17 cellular contexts compared by ENCODE assay signal in the genomic region with DNA sequence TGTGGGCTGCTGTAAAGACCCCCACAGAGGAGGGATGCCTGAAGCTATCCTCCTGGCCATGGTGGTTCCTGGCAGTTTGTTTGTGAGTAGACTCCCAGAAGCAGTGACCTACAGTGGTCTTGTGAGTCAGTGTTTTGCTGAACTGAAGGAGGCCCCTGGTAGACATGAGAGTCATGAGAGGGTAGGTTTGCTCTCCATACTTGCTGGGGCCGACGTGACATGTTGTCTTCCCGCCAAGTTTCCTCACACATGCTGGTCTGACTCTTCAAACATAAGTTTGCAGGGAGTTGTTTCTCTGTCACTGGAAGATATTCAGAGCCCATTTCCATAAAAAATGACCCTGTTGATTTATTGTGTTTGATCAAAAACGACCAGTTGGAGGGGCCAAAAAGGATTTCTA.
DNase-seq lines count a peak whose midpoint lies in the region; ATAC-seq, FAIRE-seq and TF ChIP-seq lines count a peak whose summit lies in the region.
"Had no signal": no experiment of that assay in that cellular context is flagged by ENCODE, and none has a peak within 500 bp of the region (broad histone marks: within the 10 kb centered on the region; RNA-seq: fewer than 3 reads in every experiment).

No MANE protein-coding gene starts in this region.

- H3K4me1 Mint-ChIP-seq in astrocyte (ENCODE audit: low read depth, unreplicated experiment): peaks cover 10% of the 10 kb centered on the region
- H3K4me1 Mint-ChIP-seq in neural progenitor cell: peaks cover 60% of the 10 kb centered on the region
- H3K4me1 Mint-ChIP-seq in type B pancreatic cell (ENCODE audit: unreplicated experiment): peaks cover 66% of the 10 kb centered on the region
- no peaks in the 10 kb centered on the region for H3K4me1 Mint-ChIP-seq in T-helper 17 cell
- H3K4me1 Mint-ChIP-seq: B cell had no signal

- no peak overlapping the region for H3K27ac ChIP-seq in astrocyte (ENCODE audit: low read depth, low read length)
- H3K27ac ChIP-seq in fibroblast of lung (ENCODE audit: insufficient read depth, low read length): no peak overlapping the region
- no peak overlapping the region for H3K27ac ChIP-seq in neural progenitor cell

- H3K9ac ChIP-seq in astrocyte (ENCODE audit: low read length) (no peak overlapping the region), fibroblast of lung (ENCODE audit: insufficient read depth, low read length) (no peak overlapping the region), neural progenitor cell (no peak overlapping the region)

- peaks cover 5% of the 10 kb centered on the region for H3K4me1 ChIP-seq in astrocyte (ENCODE audit: insufficient read depth, low read length)
- no peaks in the 10 kb centered on the region for H3K4me1 ChIP-seq in fibroblast of lung (ENCODE audit: control insufficient read depth, extremely low read depth, insufficient read depth, low read length)
- peaks cover 7% of the 10 kb centered on the region for H3K4me1 ChIP-seq in neural progenitor cell

- H3K27me3 Mint-ChIP-seq in astrocyte (ENCODE audit: low read depth, unreplicated experiment): no peaks in the 10 kb centered on the region
- H3K27me3 Mint-ChIP-seq in neural progenitor cell (ENCODE audit: insufficient read depth, low read depth): peaks cover 8% of the 10 kb centered on the region
- H3K27me3 Mint-ChIP-seq in type B pancreatic cell: no peaks in the 10 kb centered on the region
- H3K27me3 Mint-ChIP-seq in T-helper 17 cell: peaks cover 4% of the 10 kb centered on the region
- H3K27me3 Mint-ChIP-seq: B cell; CD4-positive, alpha-beta T cell had no signal

- DNase-seq in astrocyte (ENCODE audit: low read depth) (no peak), fibroblast of lung (ENCODE audit: low read depth in 2 of 2) (peak; percentile 30 to 56), neural progenitor cell (ENCODE audit: low spot score) (no peak), type B pancreatic cell (ENCODE audit: extremely low spot score, unreplicated experiment) (no peak), hypothalamus (lab: John Stamatoyannopoulos, UW) (no peak), T-helper 17 cell (no peak), omental fat pad (ENCODE audit: low spot score) (no peak)
- DNase-seq: C1 segment of cervical spinal cord; Calu3; CD4-positive, alpha-beta T cell; DMS79; GOT3; H9 had no signal

- peak overlapping the region; percentile 89 for H3K27ac Mint-ChIP-seq in astrocyte (ENCODE audit: unreplicated experiment)
- H3K27ac Mint-ChIP-seq in neural progenitor cell: peak overlapping the region; percentile 68
- peak overlapping the region; percentile 30 for H3K27ac Mint-ChIP-seq in type B pancreatic cell
- no peak overlapping the region for H3K27ac Mint-ChIP-seq in T-helper 17 cell
- H3K27ac Mint-ChIP-seq: B cell; CD4-positive, alpha-beta T cell; H9 had no signal

- H3K4me3 ChIP-seq in astrocyte (ENCODE audit: insufficient read depth, low read depth, low read length) (no peak overlapping the region), fibroblast of lung (replicated peaks in 1 of 4; ENCODE audit: control extremely low read depth in 1 of 4, insufficient read depth in 1 of 4, low read depth in 3 of 4, low read length in 4 of 4) (no peak overlapping the region), neural progenitor cell (no peak overlapping the region)

- H3K9me3 ChIP-seq in astrocyte (ENCODE audit: insufficient read depth, low read depth, low read length) (no peaks in the 10 kb centered on the region), fibroblast of lung (ENCODE audit: control insufficient read depth, insufficient read depth, low read depth, low read length) (no peaks in the 10 kb centered on the region), neural progenitor cell (ENCODE audit: low read depth) (no peaks in the 10 kb centered on the region), T-helper 17 cell (ENCODE audit: control insufficient read depth, low read length, poor library complexity, severe bottlenecking) (no peaks in the 10 kb centered on the region)

- peak; percentile 59 for FAIRE-seq in astrocyte (lab: Jason Lieb, UNC)
- FAIRE-seq: A204.1, G401.6, GM12891 had no signal

- peak overlapping the region; percentile 11 for H3K4me2 ChIP-seq in astrocyte (ENCODE audit: low read length)
- H3K4me2 ChIP-seq in fibroblast of lung (ENCODE audit: extremely low read depth, insufficient read depth, low read length): no peak overlapping the region
- no peak overlapping the region for H3K4me2 ChIP-seq in neural progenitor cell

- H3K79me2 ChIP-seq in astrocyte (ENCODE audit: insufficient read depth, low read length) (peaks cover 15% of the 10 kb centered on the region), fibroblast of lung (ENCODE audit: control insufficient read depth, insufficient read depth, low read length) (no peaks in the 10 kb centered on the region), neural progenitor cell (ENCODE audit: low read depth) (no peaks in the 10 kb centered on the region)

- H3K9me3 Mint-ChIP-seq in astrocyte (ENCODE audit: unreplicated experiment): peaks cover 4% of the 10 kb centered on the region
- no peaks in the 10 kb centered on the region for H3K9me3 Mint-ChIP-seq in neural progenitor cell
- peaks cover 7% of the 10 kb centered on the region for H3K9me3 Mint-ChIP-seq in type B pancreatic cell
- H3K9me3 Mint-ChIP-seq: CD4-positive, alpha-beta T cell had no signal

- no peak overlapping the region for H2AFZ ChIP-seq in astrocyte (ENCODE audit: low read depth, low read length)
- H2AFZ ChIP-seq in fibroblast of lung (ENCODE audit: low read length): no peak overlapping the region
- no peak overlapping the region for H2AFZ ChIP-seq in neural progenitor cell (replicated peaks)

- H3K36me3 ChIP-seq in astrocyte (ENCODE audit: insufficient read depth, low read length) (no peaks in the 10 kb centered on the region), fibroblast of lung (ENCODE audit: control insufficient read depth, insufficient read depth, low read length) (no peaks in the 10 kb centered on the region), neural progenitor cell (no peaks in the 10 kb centered on the region)

- H3K36me3 Mint-ChIP-seq in astrocyte (ENCODE audit: low read depth, unreplicated experiment) (no peaks in the 10 kb centered on the region), neural progenitor cell (no peaks in the 10 kb centered on the region), type B pancreatic cell (no peaks in the 10 kb centered on the region), T-helper 17 cell (ENCODE audit: low read depth) (no peaks in the 10 kb centered on the region)

- H3K27me3 ChIP-seq in astrocyte (ENCODE audit: insufficient read depth, low read length) (no peaks in the 10 kb centered on the region), fibroblast of lung (ENCODE audit: control insufficient read depth, insufficient read depth, low read length) (no peaks in the 10 kb centered on the region), neural progenitor cell (no peaks in the 10 kb centered on the region)

- ATAC-seq in T-helper 17 cell (no peak), omental fat pad (ENCODE audit: low FRiP score) (no peak)

- no peaks in the 10 kb centered on the region for H3F3A ChIP-seq in neural progenitor cell (ENCODE audit: low read depth)

- H3K4me3 Mint-ChIP-seq in astrocyte (ENCODE audit: unreplicated experiment) (no peak overlapping the region), neural progenitor cell (no peak overlapping the region), type B pancreatic cell (no peak overlapping the region), T-helper 17 cell (no peak overlapping the region)
- H3K4me3 Mint-ChIP-seq: B cell; CD4-positive, alpha-beta T cell; H9 had no signal

- no peaks in the 10 kb centered on the region for H4K20me1 ChIP-seq in astrocyte (ENCODE audit: insufficient read depth, low read length)
- H4K20me1 ChIP-seq in fibroblast of lung (ENCODE audit: control insufficient read depth, extremely low read depth, insufficient read depth, low read length): no peaks in the 10 kb centered on the region
- no peaks in the 10 kb centered on the region for H4K20me1 ChIP-seq in neural progenitor cell (ENCODE audit: low read depth)

- TF ChIP-seq CTCF in astrocyte (IDR thresholded peaks at IDR 0.05; ENCODE audit: insufficient read depth, low read depth, low read length): no peak
- TF ChIP-seq CTCF in fibroblast of lung (conservative IDR thresholded peaks at IDR 0.05 in 1 of 2, IDR thresholded peaks at IDR 0.05 in 1 of 2; ENCODE audit: low read depth in 1 of 2, low read length in 2 of 2): no peak
- no peak for TF ChIP-seq CTCF in neural progenitor cell (IDR thresholded peaks at IDR 0.05)
- no peak for TF ChIP-seq CTCF in type B pancreatic cell (conservative IDR thresholded peaks at IDR 0.05)
- TF ChIP-seq CTCF in omental fat pad (IDR thresholded peaks at IDR 0.05): no peak

Comparison
In these comparisons a context has a peak if more than half of its experiments do, and no peak if none do; other contexts are left out.
1. DNase-seq: peak in fibroblast of lung (2 of 2); none in astrocyte (single experiment), neural progenitor cell (single experiment), type B pancreatic cell (single experiment), hypothalamus (0 of 51), T-helper 17 cell (0 of 3) and omental fat pad (single experiment).